In genomic region chr4:72641611-72642010, GRCh38 we compare ENCODE assay signal across 19 cellular contexts.
DNase-seq lines count a peak whose midpoint lies in the region; ATAC-seq and TF ChIP-seq lines count a peak whose summit lies in the region.
"Had no signal": no experiment of that assay in that cellular context is flagged by ENCODE, and none has a peak within 500 bp of the region (broad histone marks: within the 10 kb centered on the region; RNA-seq: fewer than 3 reads in every experiment).

No MANE protein-coding gene starts in this region.

- H3K4me3 ChIP-seq in GM23248, result no peak overlapping the region
- H3K4me3 ChIP-seq in choroid plexus epithelial cell (ENCODE audit: low read depth, low read length), result no peak overlapping the region
- H3K4me3 ChIP-seq: BLaER1, PC-9 had no signal

- 51 to 61% methylated on average over 2 of the region's 2 CpGs for WGBS in GM23248 (ENCODE audit: low coverage in 1 of 2, low lambda C conversion rate in 2 of 2, missing lambda C conversion rate in 2 of 2), 2 experiments

- H3F3A ChIP-seq in GM23248 (ENCODE audit: insufficient read depth), result no peaks in the 10 kb centered on the region

- ATAC-seq in HG03520 (IDR thresholded peaks at IDR 0.05; ENCODE audit: unreplicated experiment), result no peak
- ATAC-seq: HepG2 had no signal

- H3K9me2 ChIP-seq in GM23248 (ENCODE audit: insufficient read depth), result no peaks in the 10 kb centered on the region

- no peak overlapping the region for H3K27ac ChIP-seq in GM23248
- H3K27ac ChIP-seq: BLaER1, PC-9 had no signal

- no peaks in the 10 kb centered on the region for H3K4me1 ChIP-seq in GM23248 (ENCODE audit: insufficient read depth)
- H3K4me1 ChIP-seq: BLaER1 had no signal

- DNase-seq in GM23248, result peak; percentile 5
- DNase-seq in amniotic epithelial cell (ENCODE audit: low read depth), result peak; percentile 48
- peak; percentile 37 for DNase-seq in choroid plexus epithelial cell (ENCODE audit: low read depth)
- DNase-seq in kidney tubule cell (ENCODE audit: low spot score), result peak; percentile 62
- DNase-seq in NCI-H187 (lab: John Stamatoyannopoulos, UW), result no peak
- no peak for DNase-seq in GM03348 (ENCODE audit: low spot score)
- no peak for DNase-seq in midbrain (lab: John Stamatoyannopoulos, UW)
- DNase-seq: CD4-positive, CD25-positive, alpha-beta regulatory T cell; H7; KBM-7; MM.1S; NCI-H2081; NCI-H2227 treated with DMSO at 0.1 percent for 48 hours; NCI-H526 treated with DMSO at 0.1 percent for 48 hours; PC-9; SHP77 had no signal

- no peak overlapping the region for H2AFZ ChIP-seq in GM23248
- H2AFZ ChIP-seq: PC-9 had no signal

- no peaks in the 10 kb centered on the region for H4K20me1 ChIP-seq in GM23248 (ENCODE audit: insufficient read depth)
- H4K20me1 ChIP-seq: BLaER1 had no signal

- peaks cover 15% of the 10 kb centered on the region for H3K27me3 ChIP-seq in GM23248 (replicated peaks; ENCODE audit: insufficient read depth)
- H3K27me3 ChIP-seq: BLaER1 had no signal

- H3K4me2 ChIP-seq in GM23248 (ENCODE audit: unreplicated experiment), result no peak overlapping the region
- H3K4me2 ChIP-seq: BLaER1, PC-9 had no signal

- no peaks in the 10 kb centered on the region for H3K79me2 ChIP-seq in GM23248 (ENCODE audit: insufficient read depth)

- H3K9me3 ChIP-seq in GM23248 (ENCODE audit: low read depth), result no peaks in the 10 kb centered on the region

- H3K9ac ChIP-seq in GM23248, result no peak overlapping the region
- H3K9ac ChIP-seq: BLaER1 had no signal

- no peak for TF ChIP-seq CTCF in choroid plexus epithelial cell (conservative IDR thresholded peaks at IDR 0.05; ENCODE audit: low read depth, low read length)

- in situ Hi-C loops in GM23248 (cut with MboI), result no loop called here

- H3K36me3 ChIP-seq in GM23248 (ENCODE audit: low read depth), result no peaks in the 10 kb centered on the region
- H3K36me3 ChIP-seq: BLaER1 had no signal

Comparison
In these comparisons a context has a peak if more than half of its experiments do, and no peak if none do; other contexts are left out.
1. DNase-seq: peak in GM23248 (single experiment), amniotic epithelial cell (single experiment), choroid plexus epithelial cell (single experiment) and kidney tubule cell (single experiment); none in NCI-H187 (0 of 2), GM03348 (single experiment) and midbrain (single experiment).